In the genomic region with DNA sequence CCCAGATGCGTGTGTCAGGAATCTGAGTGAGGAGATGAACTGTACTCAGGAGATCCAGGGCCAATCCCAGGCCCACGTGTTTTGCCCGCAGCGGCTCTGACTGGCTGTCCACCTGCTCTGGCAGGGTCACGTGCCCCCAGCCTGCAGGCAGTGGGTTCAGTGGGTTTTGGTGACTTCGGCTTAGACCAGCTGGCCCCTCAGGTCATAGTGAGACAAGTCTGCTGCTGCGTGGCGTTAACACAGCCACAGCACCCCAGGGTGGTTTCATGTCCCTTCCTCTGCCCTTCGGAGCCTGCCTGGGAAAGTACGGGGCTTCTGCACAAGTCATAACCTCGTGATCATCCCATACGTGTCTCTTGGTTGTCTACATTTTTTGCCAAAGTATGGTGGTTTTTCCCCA, we compare ENCODE assay signal across 8 cellular contexts. TPM values are rescaled to one million over a fixed set of nuclear protein-coding genes. Genes with fewer than 3 reads are reported as not detected.
DNase-seq lines count a peak whose midpoint lies in the region; ATAC-seq and TF ChIP-seq lines count a peak whose summit lies in the region.
"Had no signal": no experiment of that assay in that cellular context is flagged by ENCODE, and none has a peak within 500 bp of the region (broad histone marks: within the 10 kb centered on the region; RNA-seq: fewer than 3 reads in every experiment).

No MANE protein-coding gene starts in this region.

- intact Hi-C loops in breast epithelium (cut with DNase I; ENCODE audit: low total_unique reads) (loop anchor here (10.0 kb wide), 1 partner anchor 348 kb away; a partner anchor contains a TSS), left lung (cut with DNase I) (no loop called here)

- DNase-seq in GM13977 (ENCODE audit: low spot score) (peak; percentile 87), breast epithelium (ENCODE audit: low spot score in 2 of 2) (no peak), HPDE6-E6E7 (ENCODE audit: extremely low spot score) (no peak), DMS153 treated with DMSO at 0.1 percent for 48 hours (lab: John Stamatoyannopoulos, UW; ENCODE audit: unreplicated experiment) (no peak), left lung (no peak)
- DNase-seq: Right ventricle myocardium superior had no signal

- no peak for TF ChIP-seq POLR2A in breast epithelium (IDR thresholded peaks at IDR 0.05)

- H3K9ac ChIP-seq in rectal smooth muscle tissue (ENCODE audit: low read length) = no peak overlapping the region

- ATAC-seq in HG02870 (IDR thresholded peaks at IDR 0.05; ENCODE audit: unreplicated experiment) = peak; percentile 47
- no peak for ATAC-seq in left lung

- H3K27me3 ChIP-seq in breast epithelium (no peaks in the 10 kb centered on the region), rectal smooth muscle tissue (ENCODE audit: control insufficient read depth, insufficient read depth, low read length) (no peaks in the 10 kb centered on the region), left lung (no peaks in the 10 kb centered on the region)

- H3K27ac ChIP-seq in breast epithelium (no peak overlapping the region), rectal smooth muscle tissue (ENCODE audit: low read depth, low read length) (no peak overlapping the region), left lung (no peak overlapping the region)

- in situ Hi-C loops in GM13977 (cut with MboI; ENCODE audit: low pct_unique_long_range_greater_than_20kb, low sequenced_read_pairs, unreplicated experiment) = no loop called here

- H3K9me3 ChIP-seq in breast epithelium (no peaks in the 10 kb centered on the region), left lung (no peaks in the 10 kb centered on the region)

- H3K4me3 ChIP-seq in breast epithelium (peak overlapping the region in 2 of 3 donors; percentile 63 to 94), rectal smooth muscle tissue (ENCODE audit: low read length) (peak overlapping the region; percentile 0), left lung (no peak overlapping the region)

- H3K4me1 ChIP-seq in breast epithelium (peaks cover 40 to 54% of the 10 kb centered on the region in 2 donors), rectal smooth muscle tissue (ENCODE audit: control insufficient read depth, insufficient read depth, low read length) (peaks cover 20% of the 10 kb centered on the region), left lung (peaks cover 23 to 81% of the 10 kb centered on the region in 2 donors)

- H3K36me3 ChIP-seq in breast epithelium (no peaks in the 10 kb centered on the region), rectal smooth muscle tissue (ENCODE audit: control insufficient read depth, insufficient read depth, low read length) (no peaks in the 10 kb centered on the region), left lung (no peaks in the 10 kb centered on the region)

- TF ChIP-seq CTCF in GM13977 (IDR thresholded peaks at IDR 0.05; ENCODE audit: extremely low read depth, insufficient read depth, missing control alignments) (no peak), breast epithelium (IDR thresholded peaks at IDR 0.05) (no peak), left lung (IDR thresholded peaks at IDR 0.05) (no peak)

RNA-seq across cellular contexts. Expression of a gene that starts 2.6 kb away (rescaled TPM):
- total RNA-seq in breast epithelium (1 to 10 TPM; 3.5 to 9.8 (median 7.2) TPM), left lung (10 to 100 TPM; 44.7 to 49.4 TPM)

Comparison
In these comparisons a context has a peak if more than half of its experiments do, and no peak if none do; other contexts are left out.
1. H3K4me3 ChIP-seq: peak in breast epithelium (2 of 3) and rectal smooth muscle tissue (single experiment); none in left lung (0 of 2).
2. RNA of a gene that starts 2.6 kb away (total RNA-seq): 44.7 to 49.4 TPM in left lung; 3.5 to 9.8 TPM in breast epithelium; every median in the first group is over 4 times any median in the second.